2 cellular contexts compared by ENCODE assay signal in genomic region chr18:3651266-3651665, GRCh38.
TF ChIP-seq lines count a peak whose summit lies in the region.

No MANE protein-coding gene starts in this region.

TF ChIP-seq in Ishikawa, 13 proteins besides CTCF, POLR2A, EP300 and RAD21 (continued from another document):
- TF ChIP-seq REST (IDR thresholded peaks at IDR 0.05; ENCODE audit: low read depth) (no peak), ZBTB7A (IDR thresholded peaks at IDR 0.05; ENCODE audit: low read depth) (no peak), CREB1 (IDR thresholded peaks at IDR 0.05; ENCODE audit: low read depth) (no peak), TEAD4 (IDR thresholded peaks at IDR 0.05) (no peak), MAX (IDR thresholded peaks at IDR 0.05) (peak; percentile 6; the same call in 1 of the 2 replicates), FOXM1 (IDR thresholded peaks at IDR 0.05; ENCODE audit: borderline replicate concordance, low read depth) (no peak)
TF ChIP-seq in Ishikawa: peak in this region for 1.

TF ChIP-seq in K562, 482 proteins besides CTCF, POLR2A, EP300 and RAD21:
- TF ChIP-seq RREB1 (CRISPR knock-in tag; IDR thresholded peaks at IDR 0.05), result 0 out of 2 replicates have a peak, but pooled peaks have one; percentile 9
- TF ChIP-seq HSF4 (CRISPR knock-in tag; IDR thresholded peaks at IDR 0.05; ENCODE audit: borderline replicate concordance), result 0 out of 2 replicates have a peak, but pooled peaks have one; percentile 4
- no peak for TF ChIP-seq MAFK (IDR thresholded peaks at IDR 0.05; ENCODE audit: low read length)
